Comparison of ENCODE assay signal across 1 cellular context in genomic region chr9:83204047-83204446, GRCh38.
TF ChIP-seq lines count a peak whose summit lies in the region.

No MANE protein-coding gene starts in this region.

TF ChIP-seq in GM23338, 12 proteins besides CTCF, POLR2A, EP300 and RAD21 (continued from another document):
- TF ChIP-seq, protein P1, sequence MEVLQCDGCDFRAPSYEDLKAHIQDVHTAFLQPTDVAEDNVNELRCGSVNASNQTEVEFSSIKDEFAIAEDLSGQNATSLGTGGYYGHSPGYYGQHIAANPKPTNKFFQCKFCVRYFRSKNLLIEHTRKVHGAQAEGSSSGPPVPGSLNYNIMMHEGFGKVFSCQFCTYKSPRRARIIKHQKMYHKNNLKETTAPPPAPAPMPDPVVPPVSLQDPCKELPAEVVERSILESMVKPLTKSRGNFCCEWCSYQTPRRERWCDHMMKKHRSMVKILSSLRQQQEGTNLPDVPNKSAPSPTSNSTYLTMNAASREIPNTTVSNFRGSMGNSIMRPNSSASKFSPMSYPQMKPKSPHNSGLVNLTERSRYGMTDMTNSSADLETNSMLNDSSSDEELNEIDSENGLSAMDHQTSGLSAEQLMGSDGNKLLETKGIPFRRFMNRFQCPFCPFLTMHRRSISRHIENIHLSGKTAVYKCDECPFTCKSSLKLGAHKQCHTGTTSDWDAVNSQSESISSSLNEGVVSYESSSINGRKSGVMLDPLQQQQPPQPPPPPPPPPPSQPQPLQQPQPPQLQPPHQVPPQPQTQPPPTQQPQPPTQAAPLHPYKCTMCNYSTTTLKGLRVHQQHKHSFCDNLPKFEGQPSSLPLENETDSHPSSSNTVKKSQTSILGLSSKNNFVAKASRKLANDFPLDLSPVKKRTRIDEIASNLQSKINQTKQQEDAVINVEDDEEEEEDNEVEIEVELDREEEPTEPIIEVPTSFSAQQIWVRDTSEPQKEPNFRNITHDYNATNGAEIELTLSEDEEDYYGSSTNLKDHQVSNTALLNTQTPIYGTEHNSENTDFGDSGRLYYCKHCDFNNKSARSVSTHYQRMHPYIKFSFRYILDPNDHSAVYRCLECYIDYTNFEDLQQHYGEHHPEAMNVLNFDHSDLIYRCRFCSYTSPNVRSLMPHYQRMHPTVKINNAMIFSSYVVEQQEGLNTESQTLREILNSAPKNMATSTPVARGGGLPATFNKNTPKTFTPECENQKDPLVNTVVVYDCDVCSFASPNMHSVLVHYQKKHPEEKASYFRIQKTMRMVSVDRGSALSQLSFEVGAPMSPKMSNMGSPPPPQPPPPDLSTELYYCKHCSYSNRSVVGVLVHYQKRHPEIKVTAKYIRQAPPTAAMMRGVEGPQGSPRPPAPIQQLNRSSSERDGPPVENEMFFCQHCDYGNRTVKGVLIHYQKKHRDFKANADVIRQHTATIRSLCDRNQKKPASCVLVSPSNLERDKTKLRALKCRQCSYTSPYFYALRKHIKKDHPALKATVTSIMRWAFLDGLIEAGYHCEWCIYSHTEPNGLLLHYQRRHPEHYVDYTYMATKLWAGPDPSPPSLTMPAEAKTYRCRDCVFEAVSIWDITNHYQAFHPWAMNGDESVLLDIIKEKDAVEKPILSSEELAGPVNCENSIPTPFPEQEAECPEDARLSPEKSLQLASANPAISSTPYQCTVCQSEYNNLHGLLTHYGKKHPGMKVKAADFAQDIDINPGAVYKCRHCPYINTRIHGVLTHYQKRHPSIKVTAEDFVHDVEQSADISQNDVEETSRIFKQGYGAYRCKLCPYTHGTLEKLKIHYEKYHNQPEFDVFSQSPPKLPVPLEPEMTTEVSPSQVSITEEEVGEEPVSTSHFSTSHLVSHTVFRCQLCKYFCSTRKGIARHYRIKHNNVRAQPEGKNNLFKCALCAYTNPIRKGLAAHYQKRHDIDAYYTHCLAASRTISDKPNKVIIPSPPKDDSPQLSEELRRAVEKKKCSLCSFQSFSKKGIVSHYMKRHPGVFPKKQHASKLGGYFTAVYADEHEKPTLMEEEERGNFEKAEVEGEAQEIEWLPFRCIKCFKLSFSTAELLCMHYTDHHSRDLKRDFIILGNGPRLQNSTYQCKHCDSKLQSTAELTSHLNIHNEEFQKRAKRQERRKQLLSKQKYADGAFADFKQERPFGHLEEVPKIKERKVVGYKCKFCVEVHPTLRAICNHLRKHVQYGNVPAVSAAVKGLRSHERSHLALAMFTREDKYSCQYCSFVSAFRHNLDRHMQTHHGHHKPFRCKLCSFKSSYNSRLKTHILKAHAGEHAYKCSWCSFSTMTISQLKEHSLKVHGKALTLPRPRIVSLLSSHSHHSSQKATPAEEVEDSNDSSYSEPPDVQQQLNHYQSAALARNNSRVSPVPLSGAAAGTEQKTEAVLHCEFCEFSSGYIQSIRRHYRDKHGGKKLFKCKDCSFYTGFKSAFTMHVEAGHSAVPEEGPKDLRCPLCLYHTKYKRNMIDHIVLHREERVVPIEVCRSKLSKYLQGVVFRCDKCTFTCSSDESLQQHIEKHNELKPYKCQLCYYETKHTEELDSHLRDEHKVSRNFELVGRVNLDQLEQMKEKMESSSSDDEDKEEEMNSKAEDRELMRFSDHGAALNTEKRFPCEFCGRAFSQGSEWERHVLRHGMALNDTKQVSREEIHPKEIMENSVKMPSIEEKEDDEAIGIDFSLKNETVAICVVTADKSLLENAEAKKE (CRISPR knock-in tag; IDR thresholded peaks at IDR 0.05), result no peak
- TF ChIP-seq REST (IDR thresholded peaks at IDR 0.05; ENCODE audit: unreplicated experiment) (no peak), ZNF114 (CRISPR knock-in tag; IDR thresholded peaks at IDR 0.05) (no peak), CREB1 (CRISPR knock-in tag; IDR thresholded peaks at IDR 0.05; ENCODE audit: low read depth) (no peak), EZH2phosphoT487 (IDR thresholded peaks at IDR 0.05; ENCODE audit: unreplicated experiment) (no peak), NANOG (IDR thresholded peaks at IDR 0.05; ENCODE audit: borderline replicate concordance) (no peak), JUNB (IDR thresholded peaks at IDR 0.05; ENCODE audit: unreplicated experiment) (no peak)
TF ChIP-seq in GM23338: peak in this region for 0.
